Comparison of ENCODE assay signal across 1 cellular context in genomic region chr3:4980229-4981159, GRCh38.
TF ChIP-seq lines count a peak whose summit lies in the region.

No MANE protein-coding gene starts in this region.

TF ChIP-seq in GM12878, 131 proteins besides CTCF, POLR2A, EP300 and RAD21 (continued from another document and continues in another):
- no peak for TF ChIP-seq PBX3 (IDR thresholded peaks at IDR 0.05; ENCODE audit: insufficient replicate concordance, low read depth, low read length)
- no peak for TF ChIP-seq IRF3 (IDR thresholded peaks at IDR 0.05)
- TF ChIP-seq SIN3A (IDR thresholded peaks at IDR 0.05; ENCODE audit: low read depth, low read length) = peak; percentile 22; the same call in 1 of the 2 replicates
- no peak for TF ChIP-seq RUNX3 (IDR thresholded peaks at IDR 0.05; ENCODE audit: low read length)
- TF ChIP-seq JUND (IDR thresholded peaks at IDR 0.05; ENCODE audit: low read depth, low read length) = no peak
- no peak for TF ChIP-seq ZNF622 (IDR thresholded peaks at IDR 0.05)
- TF ChIP-seq MYC (IDR thresholded peaks at IDR 0.05; ENCODE audit: insufficient read depth, insufficient read length, insufficient replicate concordance, low read length, severe bottlenecking) = no peak
- TF ChIP-seq GABPA (IDR thresholded peaks at IDR 0.05; ENCODE audit: low read depth) = no peak
- peak; percentile 43 for TF ChIP-seq DPF2 (IDR thresholded peaks at IDR 0.05)
- no peak for TF ChIP-seq SPI1 (IDR thresholded peaks at IDR 0.05; ENCODE audit: borderline replicate concordance, insufficient read depth, low read depth, low read length)
- 0 out of 2 replicates have a peak, but pooled peaks have one; percentile 64 for TF ChIP-seq TCF12 (IDR thresholded peaks at IDR 0.05; ENCODE audit: low read depth, low read length)
- TF ChIP-seq RCOR1 (conservative IDR thresholded peaks at IDR 0.05; ENCODE audit: low read depth, low read length) = peak; percentile 71; the same call in 1 of the 2 replicates
- 0 out of 2 replicates have a peak, but pooled peaks have one; percentile 13 for TF ChIP-seq TCF3 (IDR thresholded peaks at IDR 0.05; ENCODE audit: borderline replicate concordance, insufficient read depth, low read depth, low read length)
- peak; percentile 72 for TF ChIP-seq GATAD2B (conservative IDR thresholded peaks at IDR 0.05; ENCODE audit: low read depth)
- peak; percentile 36 for TF ChIP-seq MEF2B (IDR thresholded peaks at IDR 0.05; ENCODE audit: partially characterized antibody, poor library complexity, severe bottlenecking)
- TF ChIP-seq IRF5 (IDR thresholded peaks at IDR 0.05; ENCODE audit: borderline replicate concordance) = no peak
- TF ChIP-seq RFX5 (IDR thresholded peaks at IDR 0.05; ENCODE audit: low read depth, low read length) = no peak
- TF ChIP-seq ZNF384 (IDR thresholded peaks at IDR 0.05; ENCODE audit: borderline replicate concordance, low read depth, low read length) = no peak
- TF ChIP-seq E2F8 (IDR thresholded peaks at IDR 0.05; ENCODE audit: low read depth, partially characterized antibody) = no peak
- no peak for TF ChIP-seq NRF1 (conservative IDR thresholded peaks at IDR 0.05; ENCODE audit: low read depth, low read length)
- TF ChIP-seq KDM1A (IDR thresholded peaks at IDR 0.05; ENCODE audit: borderline replicate concordance) = no peak
- peak; percentile 76 for TF ChIP-seq TAF1 (IDR thresholded peaks at IDR 0.05; ENCODE audit: borderline replicate concordance, low read depth, low read length)
- TF ChIP-seq ZNF592 (IDR thresholded peaks at IDR 0.05) = 0 out of 2 replicates have a peak, but pooled peaks have one; percentile 47
- no peak for TF ChIP-seq CBX3 (IDR thresholded peaks at IDR 0.05; ENCODE audit: borderline replicate concordance, low read depth)
- TF ChIP-seq SREBF1 (IDR thresholded peaks at IDR 0.05; ENCODE audit: low read length) = no peak
- TF ChIP-seq POLR2AphosphoS5 (IDR thresholded peaks at IDR 0.05; ENCODE audit: low read length) = peak; percentile 81
- no peak for TF ChIP-seq RAD51 (IDR thresholded peaks at IDR 0.05)
- no peak for TF ChIP-seq ZBTB11 (CRISPR knock-in tag; IDR thresholded peaks at IDR 0.05)
- no peak for TF ChIP-seq JUNB (IDR thresholded peaks at IDR 0.05)
- TF ChIP-seq ZNF24 (IDR thresholded peaks at IDR 0.05) = peak; percentile 46; the same call in 1 of the 2 replicates
- no peak for TF ChIP-seq CREB1 (IDR thresholded peaks at IDR 0.05; ENCODE audit: low read depth)
- no peak for TF ChIP-seq TCF7 (IDR thresholded peaks at IDR 0.05; ENCODE audit: borderline replicate concordance)
- peak; percentile 42; the same call in 1 of the 2 replicates for TF ChIP-seq RB1 (IDR thresholded peaks at IDR 0.05; ENCODE audit: borderline replicate concordance)
- no peak for TF ChIP-seq HSF1 (IDR thresholded peaks at IDR 0.05; ENCODE audit: low read depth, low read length)
- TF ChIP-seq CEBPB (IDR thresholded peaks at IDR 0.05; ENCODE audit: borderline replicate concordance in 1 of 2, low read depth in 2 of 2, low read length in 2 of 2) = no peak
- TF ChIP-seq ZBTB40 (IDR thresholded peaks at IDR 0.05; ENCODE audit: borderline replicate concordance) = 0 out of 2 replicates have a peak, but pooled peaks have one; percentile 13
- TF ChIP-seq WRNIP1 (IDR thresholded peaks at IDR 0.05; ENCODE audit: borderline replicate concordance, low read depth, low read length) = no peak
- TF ChIP-seq SMAD5 (IDR thresholded peaks at IDR 0.05; ENCODE audit: low read depth) = peak; percentile 65; the same call in 1 of the 2 replicates
